ENCODE assay signal across 1 cellular context in the genomic region with DNA sequence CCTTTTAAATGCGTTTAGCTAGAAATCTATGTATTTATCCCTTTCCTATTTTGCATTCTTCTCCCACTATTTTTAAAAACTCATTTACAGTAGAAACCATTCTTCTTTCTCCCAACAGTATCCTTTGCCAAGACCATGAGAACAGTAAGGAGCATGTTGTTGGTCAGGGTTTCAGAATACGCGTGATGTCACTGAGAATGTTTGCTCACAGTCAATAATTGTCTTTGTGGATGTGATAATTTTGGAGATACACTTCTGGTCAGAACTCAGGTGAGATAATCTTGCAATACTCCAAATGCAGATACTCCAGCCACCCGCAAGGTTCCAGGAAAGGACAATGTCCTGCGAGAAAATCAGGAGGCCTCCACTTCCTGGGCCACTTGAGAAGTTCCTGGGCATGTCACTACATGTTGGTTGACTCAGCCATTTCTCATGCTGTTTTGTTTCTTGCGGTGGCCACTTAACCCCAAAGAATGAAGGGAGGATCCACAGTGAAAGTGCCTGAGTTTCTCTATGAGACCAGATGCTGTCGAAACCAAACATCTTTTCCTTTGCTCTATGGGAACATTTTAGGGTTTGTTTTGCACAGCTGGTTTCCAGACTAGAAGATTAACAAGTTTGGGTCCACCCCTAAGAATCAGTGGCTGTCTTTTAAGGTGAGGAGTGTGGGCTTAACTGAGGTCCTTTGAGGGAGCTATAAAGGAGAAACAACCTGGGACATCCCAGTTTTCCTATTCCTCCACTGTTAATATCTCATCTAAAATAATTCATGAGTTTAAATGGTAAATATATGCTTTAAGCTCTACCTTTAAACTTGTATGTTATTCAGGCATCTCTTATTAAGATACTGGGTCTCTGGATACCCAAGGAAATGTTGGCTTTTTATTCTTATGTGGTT.
A peak's percentile ranks its signal among the peaks of the same experiment; 100 is the strongest.
TF ChIP-seq lines count a peak whose summit lies in the region.

No MANE protein-coding gene starts in this region.

TF ChIP-seq in HEK293, 187 proteins besides CTCF, POLR2A, EP300 and RAD21 (continued from another document and continues in another):
- TF ChIP-seq, protein P1, sequence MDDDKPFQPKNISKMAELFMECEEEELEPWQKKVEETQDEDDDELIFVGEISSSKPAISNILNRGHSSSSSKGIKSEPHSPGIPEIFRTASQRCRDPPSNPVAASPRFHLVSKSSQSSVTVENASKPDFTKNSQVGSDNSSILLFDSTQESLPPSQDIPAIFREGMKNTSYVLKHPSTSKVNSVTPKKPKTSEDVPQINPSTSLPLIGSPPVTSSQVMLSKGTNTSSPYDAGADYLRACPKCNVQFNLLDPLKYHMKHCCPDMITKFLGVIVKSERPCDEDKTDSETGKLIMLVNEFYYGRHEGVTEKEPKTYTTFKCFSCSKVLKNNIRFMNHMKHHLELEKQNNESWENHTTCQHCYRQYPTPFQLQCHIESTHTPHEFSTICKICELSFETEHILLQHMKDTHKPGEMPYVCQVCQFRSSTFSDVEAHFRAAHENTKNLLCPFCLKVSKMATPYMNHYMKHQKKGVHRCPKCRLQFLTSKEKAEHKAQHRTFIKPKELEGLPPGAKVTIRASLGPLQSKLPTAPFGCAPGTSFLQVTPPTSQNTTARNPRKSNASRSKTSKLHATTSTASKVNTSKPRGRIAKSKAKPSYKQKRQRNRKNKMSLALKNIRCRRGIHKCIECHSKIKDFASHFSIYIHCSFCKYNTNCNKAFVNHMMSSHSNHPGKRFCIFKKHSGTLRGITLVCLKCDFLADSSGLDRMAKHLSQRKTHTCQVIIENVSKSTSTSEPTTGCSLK (tag by site-specific recombination; IDR thresholded peaks at IDR 0.05) = no peak
- no peak for TF ChIP-seq ZNF302 (tag by site-specific recombination; IDR thresholded peaks at IDR 0.05; ENCODE audit: low read depth)
- TF ChIP-seq BCL11A (tag by site-specific recombination; IDR thresholded peaks at IDR 0.05; ENCODE audit: low read depth) = peak; percentile 50; the same call in 1 of the 2 replicates
- TF ChIP-seq, protein P2, sequence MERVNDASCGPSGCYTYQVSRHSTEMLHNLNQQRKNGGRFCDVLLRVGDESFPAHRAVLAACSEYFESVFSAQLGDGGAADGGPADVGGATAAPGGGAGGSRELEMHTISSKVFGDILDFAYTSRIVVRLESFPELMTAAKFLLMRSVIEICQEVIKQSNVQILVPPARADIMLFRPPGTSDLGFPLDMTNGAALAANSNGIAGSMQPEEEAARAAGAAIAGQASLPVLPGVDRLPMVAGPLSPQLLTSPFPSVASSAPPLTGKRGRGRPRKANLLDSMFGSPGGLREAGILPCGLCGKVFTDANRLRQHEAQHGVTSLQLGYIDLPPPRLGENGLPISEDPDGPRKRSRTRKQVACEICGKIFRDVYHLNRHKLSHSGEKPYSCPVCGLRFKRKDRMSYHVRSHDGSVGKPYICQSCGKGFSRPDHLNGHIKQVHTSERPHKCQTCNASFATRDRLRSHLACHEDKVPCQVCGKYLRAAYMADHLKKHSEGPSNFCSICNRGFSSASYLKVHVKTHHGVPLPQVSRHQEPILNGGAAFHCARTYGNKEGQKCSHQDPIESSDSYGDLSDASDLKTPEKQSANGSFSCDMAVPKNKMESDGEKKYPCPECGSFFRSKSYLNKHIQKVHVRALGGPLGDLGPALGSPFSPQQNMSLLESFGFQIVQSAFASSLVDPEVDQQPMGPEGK (tag by site-specific recombination; IDR thresholded peaks at IDR 0.05) = no peak
- peak; percentile 81 for TF ChIP-seq ZNF558 (tag by site-specific recombination; IDR thresholded peaks at IDR 0.05)
- peak; percentile 60 for TF ChIP-seq ZIC2 (tag by site-specific recombination; IDR thresholded peaks at IDR 0.05)
- TF ChIP-seq, protein P3, sequence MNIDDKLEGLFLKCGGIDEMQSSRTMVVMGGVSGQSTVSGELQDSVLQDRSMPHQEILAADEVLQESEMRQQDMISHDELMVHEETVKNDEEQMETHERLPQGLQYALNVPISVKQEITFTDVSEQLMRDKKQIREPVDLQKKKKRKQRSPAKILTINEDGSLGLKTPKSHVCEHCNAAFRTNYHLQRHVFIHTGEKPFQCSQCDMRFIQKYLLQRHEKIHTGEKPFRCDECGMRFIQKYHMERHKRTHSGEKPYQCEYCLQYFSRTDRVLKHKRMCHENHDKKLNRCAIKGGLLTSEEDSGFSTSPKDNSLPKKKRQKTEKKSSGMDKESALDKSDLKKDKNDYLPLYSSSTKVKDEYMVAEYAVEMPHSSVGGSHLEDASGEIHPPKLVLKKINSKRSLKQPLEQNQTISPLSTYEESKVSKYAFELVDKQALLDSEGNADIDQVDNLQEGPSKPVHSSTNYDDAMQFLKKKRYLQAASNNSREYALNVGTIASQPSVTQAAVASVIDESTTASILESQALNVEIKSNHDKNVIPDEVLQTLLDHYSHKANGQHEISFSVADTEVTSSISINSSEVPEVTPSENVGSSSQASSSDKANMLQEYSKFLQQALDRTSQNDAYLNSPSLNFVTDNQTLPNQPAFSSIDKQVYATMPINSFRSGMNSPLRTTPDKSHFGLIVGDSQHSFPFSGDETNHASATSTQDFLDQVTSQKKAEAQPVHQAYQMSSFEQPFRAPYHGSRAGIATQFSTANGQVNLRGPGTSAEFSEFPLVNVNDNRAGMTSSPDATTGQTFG (tag by site-specific recombination; IDR thresholded peaks at IDR 0.05; ENCODE audit: borderline replicate concordance) = no peak
- no peak for TF ChIP-seq ZNF747 (tag by site-specific recombination; IDR thresholded peaks at IDR 0.05)
- TF ChIP-seq ZNF670 (tag by site-specific recombination; IDR thresholded peaks at IDR 0.05; ENCODE audit: low read depth) = no peak
- TF ChIP-seq ZNF843 (tag by site-specific recombination; IDR thresholded peaks at IDR 0.05) = 0 out of 2 replicates have a peak, but pooled peaks have one; percentile 35
- TF ChIP-seq, protein P4, sequence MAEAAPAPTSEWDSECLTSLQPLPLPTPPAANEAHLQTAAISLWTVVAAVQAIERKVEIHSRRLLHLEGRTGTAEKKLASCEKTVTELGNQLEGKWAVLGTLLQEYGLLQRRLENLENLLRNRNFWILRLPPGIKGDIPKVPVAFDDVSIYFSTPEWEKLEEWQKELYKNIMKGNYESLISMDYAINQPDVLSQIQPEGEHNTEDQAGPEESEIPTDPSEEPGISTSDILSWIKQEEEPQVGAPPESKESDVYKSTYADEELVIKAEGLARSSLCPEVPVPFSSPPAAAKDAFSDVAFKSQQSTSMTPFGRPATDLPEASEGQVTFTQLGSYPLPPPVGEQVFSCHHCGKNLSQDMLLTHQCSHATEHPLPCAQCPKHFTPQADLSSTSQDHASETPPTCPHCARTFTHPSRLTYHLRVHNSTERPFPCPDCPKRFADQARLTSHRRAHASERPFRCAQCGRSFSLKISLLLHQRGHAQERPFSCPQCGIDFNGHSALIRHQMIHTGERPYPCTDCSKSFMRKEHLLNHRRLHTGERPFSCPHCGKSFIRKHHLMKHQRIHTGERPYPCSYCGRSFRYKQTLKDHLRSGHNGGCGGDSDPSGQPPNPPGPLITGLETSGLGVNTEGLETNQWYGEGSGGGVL (tag by site-specific recombination; IDR thresholded peaks at IDR 0.05) = no peak
- no peak for TF ChIP-seq ZNF626 (tag by site-specific recombination; IDR thresholded peaks at IDR 0.05)
- peak; percentile 81 for TF ChIP-seq IKZF3 (tag by site-specific recombination; IDR thresholded peaks at IDR 0.05)
- TF ChIP-seq RBAK (tag by site-specific recombination; IDR thresholded peaks at IDR 0.05) = no peak
- TF ChIP-seq KLF10 (tag by site-specific recombination; IDR thresholded peaks at IDR 0.05) = no peak
- TF ChIP-seq ZFP41 (tag by site-specific recombination; IDR thresholded peaks at IDR 0.05; ENCODE audit: borderline replicate concordance) = no peak
- 0 out of 2 replicates have a peak, but pooled peaks have one; percentile 35 for TF ChIP-seq ZFP69B (tag by site-specific recombination; IDR thresholded peaks at IDR 0.05)
- no peak for TF ChIP-seq KLF9 (tag by site-specific recombination; IDR thresholded peaks at IDR 0.05; ENCODE audit: low read depth)
- TF ChIP-seq ZNF701 (tag by site-specific recombination; IDR thresholded peaks at IDR 0.05) = no peak
- TF ChIP-seq ZNF214 (tag by site-specific recombination; IDR thresholded peaks at IDR 0.05; ENCODE audit: borderline replicate concordance) = no peak
- TF ChIP-seq ZNF311 (tag by site-specific recombination; IDR thresholded peaks at IDR 0.05; ENCODE audit: borderline replicate concordance) = no peak
- TF ChIP-seq ZNF677 (tag by site-specific recombination; IDR thresholded peaks at IDR 0.05) = no peak
- TF ChIP-seq ZNF112 (tag by site-specific recombination; IDR thresholded peaks at IDR 0.05) = no peak
- no peak for TF ChIP-seq BCL11B (tag by site-specific recombination; IDR thresholded peaks at IDR 0.05; ENCODE audit: low read depth)
- TF ChIP-seq ZBTB7A (tag by site-specific recombination; IDR thresholded peaks at IDR 0.05; ENCODE audit: low read depth) = no peak
- TF ChIP-seq ZNF248 (tag by site-specific recombination; IDR thresholded peaks at IDR 0.05) = no peak
- TF ChIP-seq ZNF571 (tag by site-specific recombination; IDR thresholded peaks at IDR 0.05) = no peak
- TF ChIP-seq ZNF560 (tag by site-specific recombination; IDR thresholded peaks at IDR 0.05; ENCODE audit: borderline replicate concordance) = no peak
- peak; percentile 86 for TF ChIP-seq ZNF629 (tag by site-specific recombination; IDR thresholded peaks at IDR 0.05)
- peak; percentile 49; the same call in 1 of the 2 replicates for TF ChIP-seq KLF8 (tag by site-specific recombination; IDR thresholded peaks at IDR 0.05)
- no peak for TF ChIP-seq ZNF596 (tag by site-specific recombination; IDR thresholded peaks at IDR 0.05)
- TF ChIP-seq, protein P5, sequence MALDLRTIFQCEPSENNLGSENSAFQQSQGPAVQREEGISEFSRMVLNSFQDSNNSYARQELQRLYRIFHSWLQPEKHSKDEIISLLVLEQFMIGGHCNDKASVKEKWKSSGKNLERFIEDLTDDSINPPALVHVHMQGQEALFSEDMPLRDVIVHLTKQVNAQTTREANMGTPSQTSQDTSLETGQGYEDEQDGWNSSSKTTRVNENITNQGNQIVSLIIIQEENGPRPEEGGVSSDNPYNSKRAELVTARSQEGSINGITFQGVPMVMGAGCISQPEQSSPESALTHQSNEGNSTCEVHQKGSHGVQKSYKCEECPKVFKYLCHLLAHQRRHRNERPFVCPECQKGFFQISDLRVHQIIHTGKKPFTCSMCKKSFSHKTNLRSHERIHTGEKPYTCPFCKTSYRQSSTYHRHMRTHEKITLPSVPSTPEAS (tag by site-specific recombination; IDR thresholded peaks at IDR 0.05) = no peak
- no peak for TF ChIP-seq ZNF521 (tag by site-specific recombination; IDR thresholded peaks at IDR 0.05)
- TF ChIP-seq ZSCAN23 (tag by site-specific recombination; IDR thresholded peaks at IDR 0.05) = no peak
- TF ChIP-seq, protein P6, sequence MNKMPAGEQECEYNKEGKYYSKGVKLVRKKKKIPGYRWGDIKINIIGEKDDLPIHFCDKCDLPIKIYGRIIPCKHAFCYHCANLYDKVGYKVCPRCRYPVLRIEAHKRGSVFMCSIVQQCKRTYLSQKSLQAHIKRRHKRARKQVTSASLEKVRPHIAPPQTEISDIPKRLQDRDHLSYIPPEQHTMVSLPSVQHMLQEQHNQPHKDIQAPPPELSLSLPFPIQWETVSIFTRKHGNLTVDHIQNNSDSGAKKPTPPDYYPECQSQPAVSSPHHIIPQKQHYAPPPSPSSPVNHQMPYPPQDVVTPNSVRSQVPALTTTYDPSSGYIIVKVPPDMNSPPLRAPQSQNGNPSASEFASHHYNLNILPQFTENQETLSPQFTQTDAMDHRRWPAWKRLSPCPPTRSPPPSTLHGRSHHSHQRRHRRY (tag by site-specific recombination; IDR thresholded peaks at IDR 0.05) = no peak
- TF ChIP-seq MZF1 (tag by site-specific recombination; IDR thresholded peaks at IDR 0.05; ENCODE audit: borderline replicate concordance) = no peak
- TF ChIP-seq, protein P7, sequence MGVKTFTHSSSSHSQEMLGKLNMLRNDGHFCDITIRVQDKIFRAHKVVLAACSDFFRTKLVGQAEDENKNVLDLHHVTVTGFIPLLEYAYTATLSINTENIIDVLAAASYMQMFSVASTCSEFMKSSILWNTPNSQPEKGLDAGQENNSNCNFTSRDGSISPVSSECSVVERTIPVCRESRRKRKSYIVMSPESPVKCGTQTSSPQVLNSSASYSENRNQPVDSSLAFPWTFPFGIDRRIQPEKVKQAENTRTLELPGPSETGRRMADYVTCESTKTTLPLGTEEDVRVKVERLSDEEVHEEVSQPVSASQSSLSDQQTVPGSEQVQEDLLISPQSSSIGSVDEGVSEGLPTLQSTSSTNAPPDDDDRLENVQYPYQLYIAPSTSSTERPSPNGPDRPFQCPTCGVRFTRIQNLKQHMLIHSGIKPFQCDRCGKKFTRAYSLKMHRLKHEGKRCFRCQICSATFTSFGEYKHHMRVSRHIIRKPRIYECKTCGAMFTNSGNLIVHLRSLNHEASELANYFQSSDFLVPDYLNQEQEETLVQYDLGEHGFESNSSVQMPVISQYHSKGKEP (tag by site-specific recombination; IDR thresholded peaks at IDR 0.05) = peak; percentile 27; the same call in 1 of the 2 replicates
- no peak for TF ChIP-seq ZNF610 (tag by site-specific recombination; IDR thresholded peaks at IDR 0.05; ENCODE audit: borderline replicate concordance)
- TF ChIP-seq ZNF114 (tag by site-specific recombination; IDR thresholded peaks at IDR 0.05) = no peak
- no peak for TF ChIP-seq MYNN (tag by site-specific recombination; IDR thresholded peaks at IDR 0.05; ENCODE audit: borderline replicate concordance)
- peak; percentile 76 for TF ChIP-seq ZEB2 (tag by site-specific recombination; IDR thresholded peaks at IDR 0.05)
- TF ChIP-seq ZNF404 (tag by site-specific recombination; IDR thresholded peaks at IDR 0.05) = no peak
- no peak; the same call in 1 of the 2 replicates for TF ChIP-seq SP3 (tag by site-specific recombination; IDR thresholded peaks at IDR 0.05)
- TF ChIP-seq, protein P8, sequence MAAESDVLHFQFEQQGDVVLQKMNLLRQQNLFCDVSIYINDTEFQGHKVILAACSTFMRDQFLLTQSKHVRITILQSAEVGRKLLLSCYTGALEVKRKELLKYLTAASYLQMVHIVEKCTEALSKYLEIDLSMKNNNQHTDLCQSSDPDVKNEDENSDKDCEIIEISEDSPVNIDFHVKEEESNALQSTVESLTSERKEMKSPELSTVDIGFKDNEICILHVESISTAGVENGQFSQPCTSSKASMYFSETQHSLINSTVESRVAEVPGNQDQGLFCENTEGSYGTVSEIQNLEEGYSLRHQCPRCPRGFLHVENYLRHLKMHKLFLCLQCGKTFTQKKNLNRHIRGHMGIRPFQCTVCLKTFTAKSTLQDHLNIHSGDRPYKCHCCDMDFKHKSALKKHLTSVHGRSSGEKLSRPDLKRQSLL (tag by site-specific recombination; IDR thresholded peaks at IDR 0.05) = 0 out of 2 replicates have a peak, but pooled peaks have one; percentile 16
- TF ChIP-seq, protein P9, sequence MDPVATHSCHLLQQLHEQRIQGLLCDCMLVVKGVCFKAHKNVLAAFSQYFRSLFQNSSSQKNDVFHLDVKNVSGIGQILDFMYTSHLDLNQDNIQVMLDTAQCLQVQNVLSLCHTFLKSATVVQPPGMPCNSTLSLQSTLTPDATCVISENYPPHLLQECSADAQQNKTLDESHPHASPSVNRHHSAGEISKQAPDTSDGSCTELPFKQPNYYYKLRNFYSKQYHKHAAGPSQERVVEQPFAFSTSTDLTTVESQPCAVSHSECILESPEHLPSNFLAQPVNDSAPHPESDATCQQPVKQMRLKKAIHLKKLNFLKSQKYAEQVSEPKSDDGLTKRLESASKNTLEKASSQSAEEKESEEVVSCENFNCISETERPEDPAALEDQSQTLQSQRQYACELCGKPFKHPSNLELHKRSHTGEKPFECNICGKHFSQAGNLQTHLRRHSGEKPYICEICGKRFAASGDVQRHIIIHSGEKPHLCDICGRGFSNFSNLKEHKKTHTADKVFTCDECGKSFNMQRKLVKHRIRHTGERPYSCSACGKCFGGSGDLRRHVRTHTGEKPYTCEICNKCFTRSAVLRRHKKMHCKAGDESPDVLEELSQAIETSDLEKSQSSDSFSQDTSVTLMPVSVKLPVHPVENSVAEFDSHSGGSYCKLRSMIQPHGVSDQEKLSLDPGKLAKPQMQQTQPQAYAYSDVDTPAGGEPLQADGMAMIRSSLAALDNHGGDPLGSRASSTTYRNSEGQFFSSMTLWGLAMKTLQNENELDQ (tag by site-specific recombination; IDR thresholded peaks at IDR 0.05; ENCODE audit: low read depth) = no peak
